Comparison of ENCODE assay signal across 1 cellular context in genomic region chr2:149572102-149572953, GRCh38.
TF ChIP-seq lines count a peak whose summit lies in the region.

No MANE protein-coding gene starts in this region.

TF ChIP-seq in H1, 55 proteins besides CTCF, POLR2A, EP300 and RAD21:
- no peak for TF ChIP-seq ASH2L (IDR thresholded peaks at IDR 0.05; ENCODE audit: low read length)
- TF ChIP-seq NANOG (IDR thresholded peaks at IDR 0.05; ENCODE audit: insufficient read depth, low read depth, low read length, poor library complexity, severe bottlenecking), result no peak
- no peak for TF ChIP-seq SAP30 (IDR thresholded peaks at IDR 0.05; ENCODE audit: insufficient read depth, insufficient replicate concordance, low read length)
- no peak for TF ChIP-seq CREB1 (IDR thresholded peaks at IDR 0.05)
- TF ChIP-seq GABPA (IDR thresholded peaks at IDR 0.05; ENCODE audit: borderline replicate concordance, insufficient read depth, low read length), result no peak
- no peak for TF ChIP-seq CHD7 (IDR thresholded peaks at IDR 0.05; ENCODE audit: insufficient replicate concordance, low read length)
